In the genomic region with DNA sequence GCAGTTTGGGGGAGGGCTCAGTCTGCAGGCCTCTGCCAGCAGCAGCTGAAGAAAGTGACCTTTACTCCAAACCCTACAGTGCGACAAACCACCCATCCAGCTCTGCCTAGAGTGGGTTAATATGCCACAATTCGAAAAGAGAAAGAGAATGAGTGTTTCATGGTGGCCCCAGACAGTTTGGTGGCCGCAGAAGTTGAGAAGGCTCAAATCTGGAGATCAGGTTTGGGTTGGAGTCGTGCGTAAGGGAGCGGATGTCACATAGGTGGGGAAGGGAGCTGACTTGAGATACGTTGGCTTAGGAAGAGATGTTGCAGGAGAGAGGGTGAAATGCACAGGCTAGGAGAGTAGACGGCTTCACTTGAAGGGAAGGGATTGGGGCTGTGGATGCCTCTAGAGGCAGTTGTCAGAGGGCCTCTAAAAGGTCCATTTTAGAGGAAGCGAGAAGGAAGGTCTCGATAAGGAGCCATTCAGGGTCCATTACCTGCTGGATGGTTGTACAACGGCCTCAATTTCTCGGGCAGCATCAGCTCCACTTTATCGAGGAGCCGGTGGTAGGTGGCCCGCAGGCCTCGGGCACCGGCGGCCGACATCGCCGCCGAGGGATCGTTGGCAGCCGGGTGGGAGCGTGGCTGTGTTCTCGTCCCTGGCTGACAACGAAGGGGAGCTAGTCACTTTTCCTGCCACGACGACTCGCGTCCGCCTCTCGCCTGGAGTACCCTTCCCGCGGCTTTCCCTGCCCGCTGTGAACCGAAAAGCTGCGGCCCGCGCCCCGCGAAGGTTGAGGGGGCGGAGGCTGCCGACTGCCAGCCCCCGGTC, we compare ENCODE assay signal across 8 cellular contexts. TPM values are rescaled to one million over a fixed set of nuclear protein-coding genes. Genes with fewer than 3 reads are reported as not detected.
DNase-seq lines count a peak whose midpoint lies in the region; ATAC-seq, FAIRE-seq and TF ChIP-seq lines count a peak whose summit lies in the region.

No MANE protein-coding gene starts in this region.

- peaks cover 0 to 25% of the 10 kb centered on the region in 2 donors for H3K4me1 ChIP-seq in right atrium auricular region

- H3K9me3 Mint-ChIP-seq in activated naive CD8-positive, alpha-beta T cell treated with anti-CD3 and anti-CD28 coated beads, Interleukin-2, amount 10 ng/mL, durations not matched to agents 7 days and 5 days: no peaks in the 10 kb centered on the region

- H3K36me3 ChIP-seq in right atrium auricular region: no peaks in the 10 kb centered on the region

- CTCF ChIA-PET in RWPE1 (lab: Yijun Ruan, JAX): interaction anchor here (0.6 kb wide), 2 partner anchors 166 to 1579 kb away, joined by 3 read pairs; no protein-coding TSS in a partner anchor

- peak; percentile 9 for ATAC-seq in GM21515 (IDR thresholded peaks at IDR 0.05; ENCODE audit: unreplicated experiment)
- ATAC-seq in activated naive CD8-positive, alpha-beta T cell treated with anti-CD3 and anti-CD28 coated beads, Interleukin-2, amount 10 ng/mL, durations not matched to agents 7 days and 5 days (ENCODE audit: low read depth): peak; percentile 6

- H3K4me3 ChIP-seq in right atrium auricular region: peak overlapping the region; percentile 86 to 100

- H3K27me3 ChIP-seq in right atrium auricular region: no peaks in the 10 kb centered on the region

- no peaks in the 10 kb centered on the region for H3K9me3 ChIP-seq in right atrium auricular region

- H3K4me3 Mint-ChIP-seq in activated naive CD8-positive, alpha-beta T cell treated with anti-CD3 and anti-CD28 coated beads, Interleukin-2, amount 10 ng/mL, durations not matched to agents 7 days and 5 days: peak overlapping the region; percentile 91

- peaks cover 4% of the 10 kb centered on the region for H3K36me3 Mint-ChIP-seq in activated naive CD8-positive, alpha-beta T cell treated with anti-CD3 and anti-CD28 coated beads, Interleukin-2, amount 10 ng/mL, durations not matched to agents 7 days and 5 days

- H3K4me1 Mint-ChIP-seq in activated naive CD8-positive, alpha-beta T cell treated with anti-CD3 and anti-CD28 coated beads, Interleukin-2, amount 10 ng/mL, durations not matched to agents 7 days and 5 days: peaks cover 28% of the 10 kb centered on the region

- H3K27ac Mint-ChIP-seq in activated naive CD8-positive, alpha-beta T cell treated with anti-CD3 and anti-CD28 coated beads, Interleukin-2, amount 10 ng/mL, durations not matched to agents 7 days and 5 days: peak overlapping the region; percentile 96

- H3K27ac ChIP-seq in RWPE1 (peak overlapping the region; percentile 97), right atrium auricular region (peak overlapping the region; percentile 99 to 100)

- H3K27me3 Mint-ChIP-seq in activated naive CD8-positive, alpha-beta T cell treated with anti-CD3 and anti-CD28 coated beads, Interleukin-2, amount 10 ng/mL, durations not matched to agents 7 days and 5 days: no peaks in the 10 kb centered on the region

- no peak for FAIRE-seq in D721Med (lab: Jason Lieb, UNC)

- POLR2A ChIA-PET in RWPE1 (lab: Yijun Ruan, JAX; ENCODE audit: low non-redundant PET): interaction anchor here (0.8 to 1.0 kb wide), 2 partner anchors 220 to 222 kb away, joined by 3 read pairs; no protein-coding TSS in a partner anchor
- POLR2A ChIA-PET in activated naive CD8-positive, alpha-beta T cell treated with anti-CD3 and anti-CD28 coated beads, Interleukin-2, amount 10 ng/mL, durations not matched to agents 7 days and 5 days (lab: Charles Lee): interaction anchor here (0.8 to 2.4 kb wide), 15 partner anchors 17 to 715 kb away, joined by 3 to 18 read pairs (median 5); partner anchors contain the start of genes POU2F1 and SFT2D2

- DNase-seq in EL (peak; percentile 52), HT1080 (ENCODE audit: low read depth) (peak; percentile 54), RWPE1 (ENCODE audit: low spot score) (peak; percentile 28), right atrium auricular region (ENCODE audit: low spot score) (no peak), renal cortical epithelial cell (ENCODE audit: low read depth) (peak; percentile 34), D721Med (ENCODE audit: insufficient read length, low spot score) (no peak)
- DNase-seq in activated naive CD8-positive, alpha-beta T cell treated with anti-CD3 and anti-CD28 coated beads, Interleukin-2, amount 10 ng/mL, durations not matched to agents 7 days and 5 days: peak; percentile 58

- TF ChIP-seq CTCF in RWPE1 (conservative IDR thresholded peaks at IDR 0.05; ENCODE audit: low read depth) (no peak), right atrium auricular region (IDR thresholded peaks at IDR 0.05) (peak in 1 of 2 donors; percentile 7), D721Med (IDR thresholded peaks at IDR 0.05; ENCODE audit: insufficient read depth, missing control alignments) (no peak)

RNA-seq across cellular contexts. Expression of gene DCAF6, which starts 1.0 kb away (rescaled TPM):
- 33.5 and 39.5 TPM in 2 replicates for total RNA-seq in HT1080 (2014; rRNA removed; shearing (Covaris generic))
- 48.5 and 57.0 TPM in 2 replicates for polyA plus RNA-seq in HT1080 (2015; cell fraction: cytosol; rRNA removed)
- 31.0 and 42.2 TPM in 2 replicates for polyA plus RNA-seq in HT1080 (2015; cell fraction: nucleus; rRNA removed)
- 10 to 100 TPM; 28.2 to 28.5 TPM for total RNA-seq in activated naive CD8-positive, alpha-beta T cell treated with anti-CD3 and anti-CD28 coated beads, Interleukin-2, amount 10 ng/mL, durations not matched to agents 7 days and 5 days
- 100 to 1,000 TPM; 126 to 161 TPM for total RNA-seq in right atrium auricular region
- total RNA-seq in renal cortical epithelial cell: 88.4 and 169 TPM in 2 replicates

RNA-seq across cellular contexts. Expression of gene MPC2, which starts 1.4 kb away (rescaled TPM):
- total RNA-seq in HT1080 (2014; rRNA removed; shearing (Covaris generic)): 35.8 and 46.0 TPM in 2 replicates
- polyA plus RNA-seq in HT1080 (2015; cell fraction: cytosol; rRNA removed): 44.9 and 46.1 TPM in 2 replicates
- 14.8 and 17.1 TPM in 2 replicates for polyA plus RNA-seq in HT1080 (2015; cell fraction: nucleus; rRNA removed)
- total RNA-seq in activated naive CD8-positive, alpha-beta T cell treated with anti-CD3 and anti-CD28 coated beads, Interleukin-2, amount 10 ng/mL, durations not matched to agents 7 days and 5 days: 10 to 100 TPM; 61.9 to 64.1 TPM
- total RNA-seq in right atrium auricular region (100 to 1,000 TPM in 1 of 2 donors, 10 to 100 TPM in 1; 71.4 to 122 TPM), renal cortical epithelial cell (39.0 and 70.0 TPM in 2 replicates)

RNA-seq across cellular contexts. Expression of gene ADCY10, which starts 21.5 kb away (rescaled TPM):
- total RNA-seq in HT1080 (2014; rRNA removed; shearing (Covaris generic)): not detected in 2 replicates
- polyA plus RNA-seq in HT1080 (2015; cell fraction: cytosol; rRNA removed): not detected in 2 replicates
- polyA plus RNA-seq in HT1080 (2015; cell fraction: nucleus; rRNA removed): not detected in 2 replicates
- total RNA-seq in activated naive CD8-positive, alpha-beta T cell treated with anti-CD3 and anti-CD28 coated beads, Interleukin-2, amount 10 ng/mL, durations not matched to agents 7 days and 5 days: under 1 TPM; 0.20 to 0.42 TPM
- total RNA-seq in right atrium auricular region (under 1 TPM in 1 of 2 donors, not detected in 1; 0.35 TPM), renal cortical epithelial cell (0.25 TPM in 1 of 2 replicates, not detected in the other)

Comparison
In these comparisons a context has a peak if more than half of its experiments do, and no peak if none do; other contexts are left out.
1. DNase-seq: peak in EL (single experiment), HT1080 (single experiment), RWPE1 (single experiment), activated naive CD8-positive, alpha-beta T cell treated with anti-CD3 and anti-CD28 coated beads, Interleukin-2, amount 10 ng/mL, durations not matched to agents 7 days and 5 days (single experiment) and renal cortical epithelial cell (single experiment); none in right atrium auricular region (single experiment) and D721Med (single experiment).